Comparison of ENCODE assay signal across 8 cellular contexts in the genomic region with DNA sequence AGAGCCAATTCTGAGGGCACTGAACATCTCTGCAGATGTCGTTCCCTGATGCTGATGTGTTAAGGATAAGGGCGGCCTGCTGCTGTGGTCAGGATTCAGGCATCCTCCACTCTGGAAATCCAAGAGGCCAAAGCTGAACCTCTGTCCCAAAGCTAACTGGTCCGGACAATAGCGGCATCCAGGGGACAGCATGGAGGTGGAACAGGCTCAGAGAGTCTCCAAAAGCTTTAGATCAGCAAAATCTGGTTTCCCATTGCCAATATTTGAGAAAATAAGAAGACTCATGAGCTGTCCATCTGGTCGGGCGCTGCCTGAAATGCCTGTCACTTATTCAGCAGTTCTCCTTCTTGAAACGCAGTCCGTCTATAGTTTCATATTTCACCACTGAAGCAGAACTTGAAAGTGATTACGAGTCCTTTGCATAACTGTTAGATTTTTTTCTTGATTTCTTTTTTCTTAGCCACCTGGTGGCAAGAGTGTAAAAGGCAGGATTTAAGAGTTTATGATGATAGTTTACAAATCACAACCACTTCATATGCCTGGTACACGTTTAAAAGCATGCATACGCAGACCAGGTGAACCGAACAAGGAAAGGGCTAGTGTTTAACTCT. TPM values are rescaled to one million over a fixed set of nuclear protein-coding genes. Genes with fewer than 3 reads are reported as not detected.
DNase-seq lines count a peak whose midpoint lies in the region; ATAC-seq and TF ChIP-seq lines count a peak whose summit lies in the region.

No MANE protein-coding gene starts in this region.

- no peaks in the 10 kb centered on the region for H3K9me3 ChIP-seq in CD4-positive, alpha-beta T cell (ENCODE audit: control insufficient read depth, low read length)
- no peaks in the 10 kb centered on the region for H3K9me3 ChIP-seq in neural progenitor cell (ENCODE audit: low read depth)

- peak; percentile 59 for TF ChIP-seq CTCF in CD4-positive, alpha-beta T cell (IDR thresholded peaks at IDR 0.05)
- TF ChIP-seq CTCF in neural progenitor cell (IDR thresholded peaks at IDR 0.05), result peak; percentile 55

- no peaks in the 10 kb centered on the region for H3K36me3 ChIP-seq in neural progenitor cell

- H3K4me1 ChIP-seq in neural progenitor cell, result peaks cover 27% of the 10 kb centered on the region

- H3K27me3 ChIP-seq in CD4-positive, alpha-beta T cell (ENCODE audit: control insufficient read depth, insufficient read depth, low read length), result no peaks in the 10 kb centered on the region
- no peaks in the 10 kb centered on the region for H3K27me3 ChIP-seq in neural progenitor cell

- intact Hi-C loops in CD4-positive, alpha-beta T cell (cut with DNase I, micrococcal nuclease), result loop anchor here (1.0 to 10.0 kb wide), 2 partner anchors 886 to 888 kb away; no protein-coding TSS in a partner anchor

- H2AFZ ChIP-seq in neural progenitor cell (replicated peaks), result no peak overlapping the region

- DNase-seq in CD4-positive, alpha-beta T cell, result no peak
- peak; percentile 64 for DNase-seq in NCI-H2171 (lab: John Stamatoyannopoulos, UW)
- no peak for DNase-seq in central memory CD8-positive, alpha-beta T cell (ENCODE audit: low spot score in 2 of 2)
- DNase-seq in neural progenitor cell (ENCODE audit: low spot score), result no peak
- DNase-seq in stimulated activated CD4-positive, alpha-beta T cell treated with anti-CD3 and anti-CD28 coated beads, Interleukin-15, amount 100 ng/mL, for 24 hours, result no peak
- DNase-seq in stimulated activated CD4-positive, alpha-beta T cell treated with anti-CD3 and anti-CD28 coated beads, Interleukin-2, amount 100 ng/mL, for 24 hours, result no peak

- no peak overlapping the region for H3K4me3 ChIP-seq in neural progenitor cell

- H3K27ac ChIP-seq in CD4-positive, alpha-beta T cell (ENCODE audit: low read depth, low read length), result no peak overlapping the region
- H3K27ac ChIP-seq in neural progenitor cell, result no peak overlapping the region

- H3K9me3 Mint-ChIP-seq in CD4-positive, alpha-beta T cell, result no peaks in the 10 kb centered on the region
- no peaks in the 10 kb centered on the region for H3K9me3 Mint-ChIP-seq in central memory CD8-positive, alpha-beta T cell
- H3K9me3 Mint-ChIP-seq in neural progenitor cell, result peaks cover 11% of the 10 kb centered on the region

- CTCF ChIA-PET in CD4-positive, alpha-beta T cell (lab: Charles Lee), result no interaction called here

- H3K9ac ChIP-seq in neural progenitor cell, result no peak overlapping the region

- H3K4me1 Mint-ChIP-seq in CD4-positive, alpha-beta T cell (ENCODE audit: low read depth), result peaks cover 45% of the 10 kb centered on the region
- peaks cover 5% of the 10 kb centered on the region for H3K4me1 Mint-ChIP-seq in central memory CD8-positive, alpha-beta T cell
- peaks cover 35% of the 10 kb centered on the region for H3K4me1 Mint-ChIP-seq in neural progenitor cell

- H3K4me2 ChIP-seq in neural progenitor cell, result no peak overlapping the region

- peak; percentile 65 for ATAC-seq in CD4-positive, alpha-beta T cell (ENCODE audit: poor library complexity)
- ATAC-seq in GM18519 (IDR thresholded peaks at IDR 0.05; ENCODE audit: low FRiP score, unreplicated experiment) (peak; percentile 91), HG02884 (IDR thresholded peaks at IDR 0.05; ENCODE audit: unreplicated experiment) (peak; percentile 88)
- peak; percentile 40 for ATAC-seq in central memory CD8-positive, alpha-beta T cell (replicated peaks; ENCODE audit: extremely low read depth, poor library complexity, severe bottlenecking)

- H4K20me1 ChIP-seq in neural progenitor cell (ENCODE audit: low read depth), result no peaks in the 10 kb centered on the region

- no peaks in the 10 kb centered on the region for H3K27me3 Mint-ChIP-seq in CD4-positive, alpha-beta T cell
- H3K27me3 Mint-ChIP-seq in central memory CD8-positive, alpha-beta T cell, result no peaks in the 10 kb centered on the region
- peaks cover 8% of the 10 kb centered on the region for H3K27me3 Mint-ChIP-seq in neural progenitor cell (ENCODE audit: insufficient read depth, low read depth)

- H3K4me3 Mint-ChIP-seq in CD4-positive, alpha-beta T cell, result peak overlapping the region; percentile 16
- H3K4me3 Mint-ChIP-seq in central memory CD8-positive, alpha-beta T cell, result peak overlapping the region; percentile 8
- peak overlapping the region; percentile 2 for H3K4me3 Mint-ChIP-seq in neural progenitor cell

- POLR2A ChIA-PET in CD4-positive, alpha-beta T cell (lab: Charles Lee), result no interaction called here

- H3K27ac Mint-ChIP-seq in CD4-positive, alpha-beta T cell, result no peak overlapping the region
- no peak overlapping the region for H3K27ac Mint-ChIP-seq in central memory CD8-positive, alpha-beta T cell (ENCODE audit: low read depth)
- peak overlapping the region; percentile 38 for H3K27ac Mint-ChIP-seq in neural progenitor cell

- H3K36me3 Mint-ChIP-seq in CD4-positive, alpha-beta T cell (ENCODE audit: low read depth), result no peaks in the 10 kb centered on the region
- H3K36me3 Mint-ChIP-seq in central memory CD8-positive, alpha-beta T cell (ENCODE audit: insufficient read depth), result no peaks in the 10 kb centered on the region
- peaks cover 16% of the 10 kb centered on the region for H3K36me3 Mint-ChIP-seq in neural progenitor cell

- peaks cover 11% of the 10 kb centered on the region for H3F3A ChIP-seq in neural progenitor cell (ENCODE audit: low read depth)

- H3K79me2 ChIP-seq in neural progenitor cell (ENCODE audit: low read depth), result no peaks in the 10 kb centered on the region

RNA-seq across cellular contexts. Expression of a gene that starts 45.9 kb away (rescaled TPM):
- 1 to 10 TPM; 2.4 to 2.9 TPM for total RNA-seq in CD4-positive, alpha-beta T cell
- 1.3 and 3.6 TPM in 2 replicates for total RNA-seq in neural progenitor cell (ENCODE audit: low replicate concordance)

Comparison
In these comparisons a context has a peak if more than half of its experiments do, and no peak if none do; other contexts are left out.
1. ATAC-seq: peak in every context shown above with its lines; median percentile 91 in GM18519; 88 in HG02884; 65 in CD4-positive, alpha-beta T cell; 40 in central memory CD8-positive, alpha-beta T cell.